8 cellular contexts compared by ENCODE assay signal in genomic region chr14:100193417-100194357, GRCh38. TPM values are rescaled to one million over a fixed set of nuclear protein-coding genes. Genes with fewer than 3 reads are reported as not detected.
DNase-seq lines count a peak whose midpoint lies in the region; ATAC-seq and TF ChIP-seq lines count a peak whose summit lies in the region.

No MANE protein-coding gene starts in this region.

- H3K79me1 ChIP-seq in trophoblast cell (ENCODE audit: low read length): peaks cover 6% of the 10 kb centered on the region

- H3K27me3 ChIP-seq in esophagus (ENCODE audit: control insufficient read depth in 1 of 2, insufficient read depth in 2 of 2, low read length in 2 of 2): no peaks in the 10 kb centered on the region
- no peaks in the 10 kb centered on the region for H3K27me3 ChIP-seq in trophoblast cell (ENCODE audit: insufficient read depth, low read length)

- peaks cover 2% of the 10 kb centered on the region for H3K79me2 ChIP-seq in trophoblast cell (ENCODE audit: control insufficient read depth, insufficient read depth, low read length, poor library complexity)

- H3K4me3 ChIP-seq in esophagus (ENCODE audit: low read depth in 1 of 2, low read length in 2 of 2): peak overlapping the region in 1 of 2 donors; percentile 17
- no peak overlapping the region for H3K4me3 ChIP-seq in trophoblast cell (ENCODE audit: low read depth, low read length)

- peak overlapping the region; percentile 74 for H2BK120ac ChIP-seq in trophoblast cell (ENCODE audit: insufficient read depth, low read length, poor library complexity)

- H3K27ac ChIP-seq in esophagus (ENCODE audit: low read depth in 2 of 2, low read length in 1 of 2) (peak overlapping the region; percentile 75 to 80), trophoblast cell (ENCODE audit: low read depth, low read length) (no peak overlapping the region)

- H3K18ac ChIP-seq in trophoblast cell (ENCODE audit: low read length): peak overlapping the region; percentile 70

- peak overlapping the region; percentile 84 for H4K91ac ChIP-seq in trophoblast cell (ENCODE audit: low read depth, low read length)

- peak overlapping the region; percentile 85 for H3K14ac ChIP-seq in trophoblast cell (ENCODE audit: low read length)

- peak overlapping the region; percentile 94 for H4K8ac ChIP-seq in trophoblast cell (ENCODE audit: low read depth, low read length)

- no peak for ATAC-seq in SK-N-SH treated with all-trans-retinoic acid at 6 μM for 48 hours
- no peak for ATAC-seq in GM19395 (IDR thresholded peaks at IDR 0.05; ENCODE audit: unreplicated experiment)

- H3K36me3 ChIP-seq in esophagus (ENCODE audit: control insufficient read depth in 2 of 2, insufficient read depth in 2 of 2, low read length in 1 of 2): no peaks in the 10 kb centered on the region
- H3K36me3 ChIP-seq in trophoblast cell (ENCODE audit: control insufficient read depth in 1 of 2, insufficient read depth in 2 of 2, low read length in 2 of 2): no peaks in the 10 kb centered on the region

- WGBS in esophagus, 2 donors: 56 to 59% methylated on average over 11 to 12 of the region's 12 CpGs
- no CpG with 5 or more reads among the region's 12 CpGs for WGBS in trophoblast cell (ENCODE audit: extremely low coverage, insufficient coverage, insufficient read length)

- H3K4me2 ChIP-seq in trophoblast cell (ENCODE audit: low read length): peak overlapping the region; percentile 68

- peak overlapping the region; percentile 95 for H4K12ac ChIP-seq in trophoblast cell (ENCODE audit: low read depth, low read length)

- no peak overlapping the region for H3K23ac ChIP-seq in trophoblast cell (ENCODE audit: low read length)

- H3K4ac ChIP-seq in trophoblast cell (ENCODE audit: low read depth, low read length): peak overlapping the region; percentile 32

- H3K9ac ChIP-seq in trophoblast cell (ENCODE audit: low read length): no peak overlapping the region

- peak overlapping the region; percentile 90 for H2AFZ ChIP-seq in trophoblast cell (ENCODE audit: insufficient read depth, low read length, poor library complexity)

- H3K9me3 ChIP-seq in esophagus (ENCODE audit: control insufficient read depth in 2 of 2, insufficient read depth in 1 of 2, low read depth in 1 of 2, low read length in 1 of 2) (no peaks in the 10 kb centered on the region), trophoblast cell (ENCODE audit: insufficient read depth, low read depth, low read length) (no peaks in the 10 kb centered on the region)

- peak; percentile 66 for DNase-seq in activated CD8-positive, alpha-beta memory T cell treated with anti-CD3 and anti-CD28 coated beads, Interleukin-2, amount 50 U/mL, for 48 hours
- no peak for DNase-seq in activated CD8-positive, alpha-beta memory T cell treated with anti-CD3 and anti-CD28 coated beads, Interleukin-2, amount 50 U/mL, for 4 hours
- DNase-seq in trophoblast cell: no peak
- no peak for DNase-seq in NCI-H187 treated with DMSO at 0.1 percent for 48 hours (lab: John Stamatoyannopoulos, UW)
- DNase-seq in DMS53 treated with DMSO at 0.1 percent for 48 hours (lab: John Stamatoyannopoulos, UW; ENCODE audit: unreplicated experiment): no peak

- peak overlapping the region; percentile 68 for H2BK12ac ChIP-seq in trophoblast cell (ENCODE audit: low read length)

- peak overlapping the region; percentile 29 for H2BK5ac ChIP-seq in trophoblast cell (ENCODE audit: low read depth, low read length, poor library complexity)

- peaks cover 2 to 5% of the 10 kb centered on the region in 2 donors for H3K4me1 ChIP-seq in esophagus (ENCODE audit: control insufficient read depth in 2 of 2, insufficient read depth in 2 of 2, low read length in 1 of 2)
- peaks cover 9 to 10% of the 10 kb centered on the region in 2 experiments for H3K4me1 ChIP-seq in trophoblast cell (ENCODE audit: control insufficient read depth in 1 of 2, insufficient read depth in 2 of 2, low read length in 2 of 2)

- peak overlapping the region; percentile 60 for H2AK5ac ChIP-seq in trophoblast cell (ENCODE audit: low read length)

TF ChIP-seq in SK-N-SH treated with all-trans-retinoic acid at 6 μM for 48 hours, 23 proteins besides CTCF, POLR2A, EP300 and RAD21:
- TF ChIP-seq TSHZ2 (CRISPR knock-in tag; IDR thresholded peaks at IDR 0.05): 0 out of 2 replicates have a peak, but pooled peaks have one; percentile 11
- TF ChIP-seq ZNF565 (CRISPR knock-in tag; conservative IDR thresholded peaks at IDR 0.05; ENCODE audit: low read depth): no peak

RNA-seq across cellular contexts. Expression of gene DEGS2, which starts 34.2 kb away (rescaled TPM):
- 10 to 100 TPM; 24.7 to 41.8 TPM for polyA plus RNA-seq in esophagus
- 4.2 and 4.6 TPM in 2 replicates for polyA plus RNA-seq in trophoblast cell (2013)

RNA-seq across cellular contexts. Expression of gene YY1, which starts 45.3 kb away (rescaled TPM):
- polyA plus RNA-seq in esophagus: 10 to 100 TPM; 24.7 to 36.9 TPM
- polyA plus RNA-seq in trophoblast cell (2013): 88.5 and 92.7 TPM in 2 replicates
